1 cellular context compared by ENCODE assay signal in genomic region chr17:40361925-40362695, GRCh38.
TF ChIP-seq lines count a peak whose summit lies in the region.

No MANE protein-coding gene starts in this region.

TF ChIP-seq in K562, 482 proteins besides CTCF, POLR2A, EP300 and RAD21:
- TF ChIP-seq KDM1A (IDR thresholded peaks at IDR 0.05) (peak in 1 of 2 experiments; percentile 94; a peak in 2 of 4 replicates), ZNF431 (CRISPR knock-in tag; IDR thresholded peaks at IDR 0.05) (peak; percentile 17; the same call in 1 of the 2 replicates), FIP1L1 (IDR thresholded peaks at IDR 0.05; ENCODE audit: low read depth, low read length, poor library complexity, severe bottlenecking) (peak; percentile 5), CBFB (CRISPR knock-in tag; IDR thresholded peaks at IDR 0.05) (0 out of 2 replicates have a peak, but pooled peaks have one; percentile 16), ZNF41 (CRISPR knock-in tag; conservative IDR thresholded peaks at IDR 0.05) (no peak), AFF1 (IDR thresholded peaks at IDR 0.05; ENCODE audit: low read depth in 1 of 2, partially characterized antibody in 2 of 2) (peak in 1 of 2 experiments; percentile 56), TEAD4 (IDR thresholded peaks at IDR 0.05; ENCODE audit: low read length) (peak; percentile 8; the same call in 1 of the 2 replicates), TEAD4 (CRISPR knock-in tag; IDR thresholded peaks at IDR 0.05; ENCODE audit: borderline replicate concordance) (no peak), SMARCE1 (IDR thresholded peaks at IDR 0.05) (0 out of 2 replicates have a peak, but pooled peaks have one; percentile 21), COPS2 (conservative IDR thresholded peaks at IDR 0.05) (no peak)
